28 cellular contexts compared by ENCODE assay signal in genomic region chr20:15061061-15061430, GRCh38.
"Had no signal": no experiment of that assay in that cellular context is flagged by ENCODE, and none has a peak within 500 bp of the region (broad histone marks: within the 10 kb centered on the region; RNA-seq: fewer than 3 reads in every experiment).

No MANE protein-coding gene starts in this region.

- ATAC-seq: activated CD4-positive, CD25-positive, alpha-beta regulatory T cell treated with anti-CD3 and anti-CD28 coated beads, Interleukin-2, amount 50 U/mL, for 24 hours; gastrocnemius medialis; left ventricle myocardium superior; T-helper 17 cell had no signal

- H3K4me1 ChIP-seq: ascending aorta, gastrocnemius medialis, pancreas, prostate gland, right atrium auricular region, upper lobe of left lung, vagina had no signal

- H3K9me3 ChIP-seq: ascending aorta, esophagus squamous epithelium, gastrocnemius medialis, pancreas, prostate gland, right atrium auricular region, upper lobe of left lung, vagina had no signal

- H3K27ac ChIP-seq: ascending aorta, brain microvascular endothelial cell, esophagus squamous epithelium, gastrocnemius medialis, pancreas, prostate gland, right atrium auricular region, vagina, WERI-Rb-1 had no signal

- DNase-seq: activated CD4-positive, alpha-beta memory T cell treated with anti-CD3 and anti-CD28 coated beads, Interleukin-2, amount 10 ng/mL, durations not matched to agents 7 days and 5 days; activated CD4-positive, alpha-beta T cell treated with anti-CD3 and anti-CD28 coated beads, Interleukin-2, amount 10 ng/mL, durations not matched to agents 24 days and 14 days; activated CD8-positive, alpha-beta memory T cell treated with anti-CD3 and anti-CD28 coated beads, Interleukin-2, amount 50 U/mL, for 48 hours; activated gamma-delta T cell; activated naive CD4-positive, alpha-beta T cell treated with anti-CD3 and anti-CD28 coated beads, Interleukin-2, amount 10 ng/mL, durations not matched to agents 7 days and 5 days; activated naive CD8-positive, alpha-beta T cell treated with anti-CD3 and anti-CD28 coated beads, Interleukin-2, amount 10 ng/mL, durations not matched to agents 7 days and 5 days; activated T-cell treated with anti-CD3 and anti-CD28 coated beads, Interleukin-2, amount 50 U/mL, for 24 hours; brain microvascular endothelial cell; esophagus squamous epithelium; gastrocnemius medialis; glutamatergic neuron; islet precursor cell; left cardiac atrium; left ventricle myocardium superior; naive B cell; pancreas; stimulated activated CD4-positive, alpha-beta T cell treated with anti-CD3 and anti-CD28 coated beads, Interleukin-2, amount 100 ng/mL, for 48 hours; stimulated activated naive CD4-positive, alpha-beta T cell treated with Interleukin-2 at 50 U/mL for 16 hours; SW 1271; T-helper 17 cell; T1000; upper lobe of left lung had no signal

- H3K27me3 ChIP-seq: ascending aorta, brain microvascular endothelial cell, esophagus squamous epithelium, gastrocnemius medialis, pancreas, right atrium auricular region, upper lobe of left lung, vagina had no signal

- H3K4me3 ChIP-seq: ascending aorta, esophagus squamous epithelium, gastrocnemius medialis, pancreas, prostate gland, right atrium auricular region, upper lobe of left lung, vagina had no signal

- FAIRE-seq: pancreas had no signal

- H3K36me3 ChIP-seq: ascending aorta, brain microvascular endothelial cell, esophagus squamous epithelium, gastrocnemius medialis, pancreas, prostate gland, right atrium auricular region, upper lobe of left lung, vagina, WERI-Rb-1 had no signal
